19 cellular contexts compared by ENCODE assay signal in the genomic region with DNA sequence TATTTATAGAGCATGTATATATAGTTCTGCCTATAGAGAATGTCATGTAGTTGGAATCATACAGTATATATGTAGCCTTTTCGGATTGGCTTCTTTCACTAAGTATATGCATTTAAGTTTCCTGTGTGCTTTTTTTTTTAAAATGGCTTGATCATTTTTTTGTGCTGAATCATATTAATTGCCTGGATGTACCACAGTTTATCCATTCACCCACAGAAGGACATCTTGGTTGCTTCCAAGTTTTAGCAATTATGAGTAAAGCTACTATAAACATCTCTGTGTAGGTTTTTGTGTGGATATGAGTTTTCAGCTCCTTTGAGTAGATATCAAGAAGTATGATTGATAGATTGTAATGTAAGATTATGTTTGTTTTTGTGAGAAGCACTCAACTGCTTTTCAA. TPM values are rescaled to one million over a fixed set of nuclear protein-coding genes. Genes with fewer than 3 reads are reported as not detected.
DNase-seq lines count a peak whose midpoint lies in the region; ATAC-seq and TF ChIP-seq lines count a peak whose summit lies in the region.
"Had no signal": no experiment of that assay in that cellular context is flagged by ENCODE, and none has a peak within 500 bp of the region (broad histone marks: within the 10 kb centered on the region; RNA-seq: fewer than 3 reads in every experiment).

No MANE protein-coding gene starts in this region.

- no peaks in the 10 kb centered on the region for H3K9me3 Mint-ChIP-seq in stimulated activated memory B cell treated with anti-CD40 and anti-IgM and Interleukin-4, amounts not matched to agents 10 μg/mL and 1 μg/mL and 100 μg/mL, for 72 hours
- H3K9me3 Mint-ChIP-seq in activated T-cell treated with anti-CD3 and anti-CD28 coated beads, Interleukin-2, amount 50 U/mL, for 24 hours, result no peaks in the 10 kb centered on the region
- H3K9me3 Mint-ChIP-seq: CD8-positive, alpha-beta memory T cell had no signal

- TF ChIP-seq CTCF in coronary artery (IDR thresholded peaks at IDR 0.05), result no peak

- peaks cover 48% of the 10 kb centered on the region for H3K4me1 Mint-ChIP-seq in stimulated activated memory B cell treated with anti-CD40 and anti-IgM and Interleukin-4, amounts not matched to agents 10 μg/mL and 1 μg/mL and 100 μg/mL, for 72 hours
- peaks cover 36% of the 10 kb centered on the region for H3K4me1 Mint-ChIP-seq in activated T-cell treated with anti-CD3 and anti-CD28 coated beads, Interleukin-2, amount 50 U/mL, for 24 hours (ENCODE audit: low read depth)

- H3K4me3 ChIP-seq in coronary artery, result no peak overlapping the region
- H3K4me3 ChIP-seq: A549; BLaER1 treated with 17β-estradiol and CSF1 and Interleukin-3, amounts not matched to agents 10 nM and 100 nM; PC-9 had no signal

- H3K27me3 Mint-ChIP-seq in stimulated activated memory B cell treated with anti-CD40 and anti-IgM and Interleukin-4, amounts not matched to agents 10 μg/mL and 1 μg/mL and 100 μg/mL, for 72 hours, result no peaks in the 10 kb centered on the region
- no peaks in the 10 kb centered on the region for H3K27me3 Mint-ChIP-seq in activated T-cell treated with anti-CD3 and anti-CD28 coated beads, Interleukin-2, amount 50 U/mL, for 24 hours
- H3K27me3 Mint-ChIP-seq: CD8-positive, alpha-beta memory T cell had no signal

- no peak overlapping the region for H3K4me3 Mint-ChIP-seq in stimulated activated memory B cell treated with anti-CD40 and anti-IgM and Interleukin-4, amounts not matched to agents 10 μg/mL and 1 μg/mL and 100 μg/mL, for 72 hours
- H3K4me3 Mint-ChIP-seq in activated T-cell treated with anti-CD3 and anti-CD28 coated beads, Interleukin-2, amount 50 U/mL, for 24 hours, result no peak overlapping the region
- H3K4me3 Mint-ChIP-seq: CD8-positive, alpha-beta memory T cell had no signal

- peaks cover 6% of the 10 kb centered on the region for H3K36me3 Mint-ChIP-seq in stimulated activated memory B cell treated with anti-CD40 and anti-IgM and Interleukin-4, amounts not matched to agents 10 μg/mL and 1 μg/mL and 100 μg/mL, for 72 hours
- peaks cover 12% of the 10 kb centered on the region for H3K36me3 Mint-ChIP-seq in activated T-cell treated with anti-CD3 and anti-CD28 coated beads, Interleukin-2, amount 50 U/mL, for 24 hours (ENCODE audit: low read depth)

- peak overlapping the region; percentile 41 for H3K27ac Mint-ChIP-seq in stimulated activated memory B cell treated with anti-CD40 and anti-IgM and Interleukin-4, amounts not matched to agents 10 μg/mL and 1 μg/mL and 100 μg/mL, for 72 hours
- no peak overlapping the region for H3K27ac Mint-ChIP-seq in activated T-cell treated with anti-CD3 and anti-CD28 coated beads, Interleukin-2, amount 50 U/mL, for 24 hours
- H3K27ac Mint-ChIP-seq: CD8-positive, alpha-beta memory T cell had no signal

- ATAC-seq in stimulated activated memory B cell treated with anti-CD40 and anti-IgM and Interleukin-4, amounts not matched to agents 10 μg/mL and 1 μg/mL and 100 μg/mL, for 72 hours, result no peak
- ATAC-seq in GM21717 (IDR thresholded peaks at IDR 0.05; ENCODE audit: unreplicated experiment), result no peak
- ATAC-seq: A549 had no signal

- H3K27ac ChIP-seq in coronary artery, result peak overlapping the region; percentile 25 to 84
- H3K27ac ChIP-seq: A549; BLaER1 treated with 17β-estradiol and CSF1 and Interleukin-3, amounts not matched to agents 10 nM and 100 nM; HL-60; PC-9 had no signal

- peak; percentile 71 for DNase-seq in ELR (ENCODE audit: low read depth)
- DNase-seq in M059J (ENCODE audit: low read depth), result peak; percentile 62
- DNase-seq in coronary artery (ENCODE audit: low spot score), result no peak
- DNase-seq in NCI-H345 (lab: John Stamatoyannopoulos, UW), result no peak
- DNase-seq in activated T-cell treated with anti-CD3 and anti-CD28 coated beads, Interleukin-2, amount 50 U/mL, for 24 hours, result no peak
- no peak for DNase-seq in mesenteric fat pad (ENCODE audit: low spot score)
- DNase-seq: CD8-positive, alpha-beta memory T cell; DMS79; GF-D8; NCI-H1417; NCI-H187 treated with DMSO at 0.1 percent for 48 hours; NCI-H446; NK-92 treated with Interleukin-12 subunit alpha and Interleukin-12 subunit beta, amount 100 ng/mL, for 24 hours; PC-9 had no signal

RNA-seq across cellular contexts. Expression of gene PTTG2, which starts 23.8 kb away (rescaled TPM):
- total RNA-seq in M059J (2014; rRNA removed; shearing (Covaris generic)), result not detected in 2 replicates
- not detected for total RNA-seq in mesenteric fat pad

Comparison
In these comparisons a context has a peak if more than half of its experiments do, and no peak if none do; other contexts are left out.
1. DNase-seq: peak in ELR (single experiment) and M059J (single experiment); none in coronary artery (single experiment), NCI-H345 (single experiment), activated T-cell treated with anti-CD3 and anti-CD28 coated beads, Interleukin-2, amount 50 U/mL, for 24 hours (single experiment) and mesenteric fat pad (single experiment).